In genomic region chr15:89810837-89811236, GRCh38 we compare ENCODE assay signal across 18 cellular contexts. TPM values are rescaled to one million over a fixed set of nuclear protein-coding genes. Genes with fewer than 3 reads are reported as not detected.
DNase-seq lines count a peak whose midpoint lies in the region; ATAC-seq and TF ChIP-seq lines count a peak whose summit lies in the region.
"Had no signal": no experiment of that assay in that cellular context is flagged by ENCODE, and none has a peak within 500 bp of the region (broad histone marks: within the 10 kb centered on the region; RNA-seq: fewer than 3 reads in every experiment).

No MANE protein-coding gene starts in this region.

- peak overlapping the region; percentile 52 for H4K8ac ChIP-seq in neuronal stem cell (ENCODE audit: low read depth, low read length)

- ATAC-seq in HG02610 (IDR thresholded peaks at IDR 0.05; ENCODE audit: unreplicated experiment): no peak

- H2BK12ac ChIP-seq in neuronal stem cell (ENCODE audit: low read length): no peak overlapping the region

- no peak overlapping the region for H3K23ac ChIP-seq in neuronal stem cell (ENCODE audit: low read depth, low read length, poor library complexity)

- peaks cover 4% of the 10 kb centered on the region for H3K27me3 Mint-ChIP-seq in HFFc6 (ENCODE audit: insufficient read depth)
- H3K27me3 Mint-ChIP-seq in dendritic cell treated with granulocyte-macrophage colony-stimulating factor and Interleukin-4, amounts not matched to agents 40 ng/mL and 50 ng/mL, for 4 days: no peaks in the 10 kb centered on the region

- no peak overlapping the region for H2AFZ ChIP-seq in neuronal stem cell (ENCODE audit: low read length)

- peaks cover 5 to 7% of the 10 kb centered on the region in 2 donors for H3K9me3 ChIP-seq in neuronal stem cell (replicated peaks in 1 of 2; ENCODE audit: control insufficient read depth in 2 of 2, insufficient read depth in 1 of 2, low read depth in 1 of 2, low read length in 2 of 2)
- H3K9me3 ChIP-seq in HAP-1: no peaks in the 10 kb centered on the region
- no peaks in the 10 kb centered on the region for H3K9me3 ChIP-seq in testis
- H3K9me3 ChIP-seq: SJCRH30 had no signal

- H3K4me3 ChIP-seq in neuronal stem cell (ENCODE audit: low read length in 2 of 2): no peak overlapping the region
- no peak overlapping the region for H3K4me3 ChIP-seq in HAP-1
- H3K4me3 ChIP-seq in testis: no peak overlapping the region
- H3K4me3 ChIP-seq: SJCRH30 had no signal

- H3K36me3 ChIP-seq in neuronal stem cell (replicated peaks in 1 of 2; ENCODE audit: control insufficient read depth in 2 of 2, insufficient read depth in 2 of 2, low read length in 2 of 2) (no peaks in the 10 kb centered on the region), HAP-1 (replicated peaks) (no peaks in the 10 kb centered on the region), testis (ENCODE audit: low read depth, missing control alignments) (no peaks in the 10 kb centered on the region)
- H3K36me3 ChIP-seq: SJCRH30 had no signal

- H3K27ac ChIP-seq in C4-2B: 0 out of 2 replicates have a peak overlapping the region, but pooled peaks have one; percentile 6
- no peak overlapping the region for H3K27ac ChIP-seq in neuronal stem cell (replicated peaks; ENCODE audit: low read length)
- H3K27ac ChIP-seq in testis: no peak overlapping the region
- H3K27ac ChIP-seq: HL-60, SJCRH30 had no signal

- TF ChIP-seq CTCF in C4-2B (conservative IDR thresholded peaks at IDR 0.05) (no peak), HFFc6 (IDR thresholded peaks at IDR 0.05) (no peak), testis (IDR thresholded peaks at IDR 0.05) (no peak)

- in situ Hi-C loops in HAP-1 (cut with MboI; ENCODE audit: low sequenced_read_pairs): no loop called here

- H3K4me3 Mint-ChIP-seq in HFFc6: peak overlapping the region; percentile 34; the same call in 1 of the 2 replicates
- no peak overlapping the region for H3K4me3 Mint-ChIP-seq in dendritic cell treated with granulocyte-macrophage colony-stimulating factor and Interleukin-4, amounts not matched to agents 40 ng/mL and 50 ng/mL, for 4 days
- H3K4me3 Mint-ChIP-seq: CD4-positive, alpha-beta T cell had no signal

- peaks cover 6 to 56% (median 25%) of the 10 kb centered on the region in 3 experiments for H3K27me3 ChIP-seq in neuronal stem cell (ENCODE audit: control insufficient read depth in 3 of 3, insufficient read depth in 3 of 3, low read depth in 1 of 3, low read length in 3 of 3)
- H3K27me3 ChIP-seq in HAP-1 (ENCODE audit: low read depth): no peaks in the 10 kb centered on the region
- H3K27me3 ChIP-seq in testis: no peaks in the 10 kb centered on the region
- H3K27me3 ChIP-seq: SJCRH30 had no signal

- H3K4ac ChIP-seq in neuronal stem cell (ENCODE audit: low read length): no peak overlapping the region

- intact Hi-C loops in dendritic cell treated with granulocyte-macrophage colony-stimulating factor and Interleukin-4, amounts not matched to agents 40 ng/mL and 50 ng/mL, for 4 days (cut with micrococcal nuclease): loop anchor here (5.0 kb wide), 1 partner anchor 66 kb away; no protein-coding TSS in a partner anchor
- intact Hi-C loops in testis (cut with DNase I; ENCODE audit: low total_unique reads): no loop called here

- H3K4me1 ChIP-seq in neuronal stem cell (ENCODE audit: control insufficient read depth in 2 of 2, insufficient read depth in 1 of 2, low read depth in 1 of 2, low read length in 2 of 2): peaks cover 0 to 12% of the 10 kb centered on the region in 2 donors
- H3K4me1 ChIP-seq in HAP-1: peaks cover 9% of the 10 kb centered on the region; the same call in 1 of the 2 replicates
- H3K4me1 ChIP-seq in testis: peaks cover 22% of the 10 kb centered on the region

- DNase-seq in HFFc6 (no peak), neuronal stem cell (ENCODE audit: low spot score) (no peak), HAP-1 (ENCODE audit: low spot score in 2 of 2) (no peak), testis (no peak)
- DNase-seq: AML-193; CD4-positive, alpha-beta T cell; DMS79 treated with DMSO at 0.1 percent for 48 hours; KBM-7; NCI-H1092 treated with DMSO at 0.1 percent for 48 hours; NCI-H187 treated with DMSO at 0.1 percent for 48 hours; NCI-H2171; NCI-H510A; NCI-H82; SJCRH30 had no signal

- H3K4me1 Mint-ChIP-seq in HFFc6 (ENCODE audit: low read depth): peaks cover 72% of the 10 kb centered on the region
- H3K4me1 Mint-ChIP-seq in dendritic cell treated with granulocyte-macrophage colony-stimulating factor and Interleukin-4, amounts not matched to agents 40 ng/mL and 50 ng/mL, for 4 days (ENCODE audit: low read depth): peaks cover 81% of the 10 kb centered on the region

- no peak overlapping the region for H3K4me2 ChIP-seq in neuronal stem cell (ENCODE audit: insufficient read depth, low read length, poor library complexity, severe bottlenecking)

- H2BK15ac ChIP-seq in neuronal stem cell (ENCODE audit: low read length): peak overlapping the region; percentile 87

- no peak overlapping the region for H4K91ac ChIP-seq in neuronal stem cell (ENCODE audit: low read depth, low read length, poor library complexity)

- WGBS in neuronal stem cell (ENCODE audit: extremely low coverage in 2 of 2, insufficient read length in 2 of 2, insufficient replicate concordance in 1 of 2), 2 donors: no CpG with 5 or more reads among the region's 7 CpGs
- WGBS in testis, 2 donors: 99 to 100% methylated on average over 7 of the region's 7 CpGs

- peak overlapping the region; percentile 11 for H3K18ac ChIP-seq in neuronal stem cell (ENCODE audit: low read length)

- peak overlapping the region; percentile 24 for H2BK120ac ChIP-seq in neuronal stem cell (ENCODE audit: low read depth, low read length)

- peak overlapping the region; percentile 87 for H2AK5ac ChIP-seq in neuronal stem cell (ENCODE audit: low read depth, low read length)

- H3K79me1 ChIP-seq in neuronal stem cell (ENCODE audit: low read depth, low read length): no peaks in the 10 kb centered on the region

- no peaks in the 10 kb centered on the region for H3K9me3 Mint-ChIP-seq in HFFc6
- H3K9me3 Mint-ChIP-seq in dendritic cell treated with granulocyte-macrophage colony-stimulating factor and Interleukin-4, amounts not matched to agents 40 ng/mL and 50 ng/mL, for 4 days: no peaks in the 10 kb centered on the region
- H3K9me3 Mint-ChIP-seq: CD4-positive, alpha-beta T cell had no signal

- peak overlapping the region; percentile 57 for H3K27ac Mint-ChIP-seq in HFFc6
- peak overlapping the region; percentile 93 for H3K27ac Mint-ChIP-seq in dendritic cell treated with granulocyte-macrophage colony-stimulating factor and Interleukin-4, amounts not matched to agents 40 ng/mL and 50 ng/mL, for 4 days
- H3K27ac Mint-ChIP-seq: CD4-positive, alpha-beta T cell had no signal

- no peak overlapping the region for H3K14ac ChIP-seq in neuronal stem cell (ENCODE audit: low read length)

- no peak overlapping the region for H3K9ac ChIP-seq in neuronal stem cell (ENCODE audit: low read depth, low read length, poor library complexity)

- no peak for TF ChIP-seq POLR2A in testis (IDR thresholded peaks at IDR 0.05)

- no peak overlapping the region for H2BK5ac ChIP-seq in neuronal stem cell (ENCODE audit: low read length)

- H3K36me3 Mint-ChIP-seq in HFFc6 (ENCODE audit: low read depth): peaks cover 21% of the 10 kb centered on the region
- peaks cover 83% of the 10 kb centered on the region for H3K36me3 Mint-ChIP-seq in dendritic cell treated with granulocyte-macrophage colony-stimulating factor and Interleukin-4, amounts not matched to agents 40 ng/mL and 50 ng/mL, for 4 days (ENCODE audit: low read depth)

RNA-seq across cellular contexts. Expression of gene ANPEP, which starts 3.8 kb away (rescaled TPM):
- 100 to 1,000 TPM; 502 to 857 (median 524) TPM for total RNA-seq in HFFc6 (2021; fragmentation: NEBNext Ultra II Directional; extraction: Animal tissue kit (Norgen Biotek cat#: 25700))
- 3.5 TPM for polyA plus RNA-seq in neuronal stem cell (2013, experiment 1 of 2)
- 3.5 TPM for polyA plus RNA-seq in neuronal stem cell (2013, experiment 2 of 2)
- 10 to 100 TPM in 1 of 2 donors, 1 to 10 TPM in 1; 5.0 to 11.1 TPM for total RNA-seq in testis
- 12.9 TPM for polyA plus RNA-seq in testis (ENCODE audit: insufficient read depth, low read depth, low replicate concordance)

RNA-seq across cellular contexts. Expression of gene MESP2, which starts 34.7 kb away (rescaled TPM):
- total RNA-seq in HFFc6 (2021; fragmentation: NEBNext Ultra II Directional; extraction: Animal tissue kit (Norgen Biotek cat#: 25700)): under 1 TPM in 3 of 6 experiments, not detected in 3; 0.19 to 0.26 (median 0.21) TPM
- 0.35 TPM for polyA plus RNA-seq in neuronal stem cell (2013, experiment 1 of 2)
- polyA plus RNA-seq in neuronal stem cell (2013, experiment 2 of 2): 0.19 TPM
- 1 to 10 TPM; 2.2 to 2.9 TPM for total RNA-seq in testis
- polyA plus RNA-seq in testis (ENCODE audit: insufficient read depth, low read depth, low replicate concordance): 1.3 TPM
- total RNA-seq: CD4-positive, alpha-beta T cell; SJCRH30 had no signal

RNA-seq across cellular contexts. Expression of gene MESP1, which starts 59.8 kb away (rescaled TPM):
- total RNA-seq in HFFc6 (2021; fragmentation: NEBNext Ultra II Directional; extraction: Animal tissue kit (Norgen Biotek cat#: 25700)): under 1 TPM; 0.13 to 0.57 (median 0.26) TPM
- 0.32 TPM for polyA plus RNA-seq in neuronal stem cell (2013, experiment 1 of 2)
- polyA plus RNA-seq in neuronal stem cell (2013, experiment 2 of 2): 0.28 TPM
- 1 to 10 TPM; 2.5 to 6.0 TPM for total RNA-seq in testis
- 5.7 TPM for polyA plus RNA-seq in testis (ENCODE audit: insufficient read depth, low read depth, low replicate concordance)
- total RNA-seq: SJCRH30 had no signal

Comparison
In these comparisons a context has a peak if more than half of its experiments do, and no peak if none do; other contexts are left out.
1. RNA of gene ANPEP, which starts 3.8 kb away (total RNA-seq): 502 to 857 TPM in HFFc6; 5.0 to 11.1 TPM in testis; every median in the first group is over 10 times any median in the second.